Comparison of ENCODE assay signal across 20 cellular contexts in the genomic region with DNA sequence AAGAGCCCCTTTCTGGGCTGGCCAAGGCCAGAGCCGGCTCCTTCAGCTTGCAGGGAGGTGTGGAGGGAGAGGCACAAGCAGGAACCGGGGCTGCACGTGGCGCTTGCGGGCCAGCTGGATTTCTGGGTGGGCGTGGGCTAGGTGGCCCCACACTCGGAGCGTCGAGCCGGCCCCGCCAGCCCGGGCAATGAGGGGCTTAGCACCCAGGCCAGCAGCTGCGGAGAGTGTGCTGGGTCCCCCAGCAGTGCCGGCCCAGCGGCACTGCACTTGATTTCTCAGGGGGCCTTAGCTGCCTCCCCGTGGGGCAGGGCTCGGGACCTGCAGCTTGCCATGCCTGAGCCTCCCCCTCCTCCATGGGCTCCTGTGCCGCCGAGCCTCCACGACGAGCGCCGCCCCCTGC. TPM values are rescaled to one million over a fixed set of nuclear protein-coding genes. Genes with fewer than 3 reads are reported as not detected.
A peak's percentile ranks its signal among the peaks of the same experiment; 100 is the strongest.
DNase-seq lines count a peak whose midpoint lies in the region; ATAC-seq, FAIRE-seq and TF ChIP-seq lines count a peak whose summit lies in the region.
"Had no signal": no experiment of that assay in that cellular context is flagged by ENCODE, and none has a peak within 500 bp of the region (broad histone marks: within the 10 kb centered on the region; RNA-seq: fewer than 3 reads in every experiment).

No MANE protein-coding gene starts in this region.

- no peaks in the 10 kb centered on the region for H3K9me1 ChIP-seq in K562 (ENCODE audit: control insufficient read depth, insufficient read depth, low read length)

- DNase-seq in activated CD8-positive, alpha-beta T cell treated with anti-CD3 and anti-CD28 coated beads, Interleukin-2, amount 10 ng/mL, durations not matched to agents 7 days and 5 days, result peak; percentile 8
- no peak for DNase-seq in activated CD8-positive, alpha-beta T cell treated with anti-CD3 and anti-CD28 coated beads for 36 hours
- DNase-seq in K562 (ENCODE audit: extremely low read depth in 1 of 4, low spot score in 3 of 4) (no peak), osteocyte (ENCODE audit: extremely low spot score, unreplicated experiment) (peak; percentile 83), ureter (ENCODE audit: low spot score) (peak; percentile 35), T-helper 1 cell (no peak), DMS153 treated with DMSO at 0.1 percent for 48 hours (lab: John Stamatoyannopoulos, UW; ENCODE audit: unreplicated experiment) (no peak)
- DNase-seq: CD4-positive, alpha-beta memory T cell; DMS153; DMS79 treated with DMSO at 0.1 percent for 48 hours; GF-D8; GOT3; H7; HFFc6 had no signal

- no peak for TF ChIP-seq EP300 in K562 (IDR thresholded peaks at IDR 0.05; ENCODE audit: low read length)

- no peak for TF ChIP-seq POLR2A in K562 (conservative IDR thresholded peaks at IDR 0.05)

- no peaks in the 10 kb centered on the region for H3K79me2 ChIP-seq in K562 (ENCODE audit: control insufficient read depth, insufficient read depth, low read length)

- no peak for FAIRE-seq in K562 (lab: Jason Lieb, UNC)
- FAIRE-seq: A549, HTR-8/SVneo had no signal

- no peak overlapping the region for H3K27ac Mint-ChIP-seq in activated CD8-positive, alpha-beta T cell treated with anti-CD3 and anti-CD28 coated beads, Interleukin-2, amount 10 ng/mL, durations not matched to agents 7 days and 5 days
- no peak overlapping the region for H3K27ac Mint-ChIP-seq in activated CD8-positive, alpha-beta T cell treated with anti-CD3 and anti-CD28 coated beads for 36 hours
- no peak overlapping the region for H3K27ac Mint-ChIP-seq in osteocyte (ENCODE audit: unreplicated experiment)
- H3K27ac Mint-ChIP-seq: HFFc6 had no signal

- peaks cover 5% of the 10 kb centered on the region for H3K27me3 Mint-ChIP-seq in activated CD8-positive, alpha-beta T cell treated with anti-CD3 and anti-CD28 coated beads, Interleukin-2, amount 10 ng/mL, durations not matched to agents 7 days and 5 days (ENCODE audit: low read depth)
- H3K27me3 Mint-ChIP-seq in activated CD8-positive, alpha-beta T cell treated with anti-CD3 and anti-CD28 coated beads for 36 hours, result no peaks in the 10 kb centered on the region
- H3K27me3 Mint-ChIP-seq in osteocyte (ENCODE audit: unreplicated experiment), result peaks cover 6% of the 10 kb centered on the region

- BruUV-seq in K562 (replicated peaks; lab: Mats Ljungman, UMichigan), result no TSS peak

- no peaks in the 10 kb centered on the region for H3K36me3 ChIP-seq in K562 (ENCODE audit: control insufficient read depth, insufficient read depth, low read length)

- CTCF ChIA-PET in activated CD8-positive, alpha-beta T cell treated with anti-CD3 and anti-CD28 coated beads, Interleukin-2, amount 10 ng/mL, durations not matched to agents 7 days and 5 days (lab: Charles Lee), result interaction anchor here (3.6 kb wide), 1 partner anchor 10 kb away, joined by 24 read pairs; no protein-coding TSS in a partner anchor
- CTCF ChIA-PET in activated CD8-positive, alpha-beta T cell treated with anti-CD3 and anti-CD28 coated beads for 36 hours (lab: Charles Lee), result interaction anchor here (1.3 kb wide), 1 partner anchor 11 kb away, joined by 5 read pairs; no protein-coding TSS in a partner anchor
- CTCF ChIA-PET in K562 (lab: Yijun Ruan, JAX; ENCODE audit: low intra/inter-chr PET ratio), result no interaction called here

- no peak overlapping the region for H3K4me3 Mint-ChIP-seq in activated CD8-positive, alpha-beta T cell treated with anti-CD3 and anti-CD28 coated beads, Interleukin-2, amount 10 ng/mL, durations not matched to agents 7 days and 5 days
- H3K4me3 Mint-ChIP-seq in activated CD8-positive, alpha-beta T cell treated with anti-CD3 and anti-CD28 coated beads for 36 hours, result no peak overlapping the region
- no peak overlapping the region for H3K4me3 Mint-ChIP-seq in osteocyte (ENCODE audit: unreplicated experiment)
- H3K4me3 Mint-ChIP-seq: CD14-positive monocyte; CD4-positive, alpha-beta memory T cell; HFFc6 had no signal

- intact Hi-C loops in activated CD8-positive, alpha-beta T cell treated with anti-CD3 and anti-CD28 coated beads for 36 hours (cut with micrococcal nuclease), result no loop called here
- intact Hi-C loops in K562 (cut with micrococcal nuclease), result no loop called here

- H2AFZ ChIP-seq in K562 (ENCODE audit: low read depth, low read length), result peak overlapping the region; percentile 25; the same call in 1 of the 2 replicates

- 0% methylated on average over 17 of the region's 23 CpGs for WGBS in K562 (ENCODE audit: insufficient coverage, low coverage, missing lambda C conversion rate)

- H3K4me1 ChIP-seq in K562 (replicated peaks in 1 of 2; ENCODE audit: control insufficient read depth in 2 of 2, insufficient read depth in 2 of 2, low read length in 2 of 2), result peaks cover 0 to 6% of the 10 kb centered on the region in 2 experiments; a peak in 1 of 5 replicates
- H3K4me1 ChIP-seq: A549 had no signal

- POLR2A ChIA-PET in activated CD8-positive, alpha-beta T cell treated with anti-CD3 and anti-CD28 coated beads, Interleukin-2, amount 10 ng/mL, durations not matched to agents 7 days and 5 days (lab: Charles Lee), result interaction anchor here (0.7 kb wide), 1 partner anchor 1220 kb away, joined by 4 read pairs; no protein-coding TSS in a partner anchor
- POLR2A ChIA-PET in activated CD8-positive, alpha-beta T cell treated with anti-CD3 and anti-CD28 coated beads for 36 hours (lab: Charles Lee), result no interaction called here
- POLR2A ChIA-PET in K562 (lab: Yijun Ruan, JAX), result interaction anchor here (1.0 to 1.5 kb wide), 3 partner anchors 9 to 11 kb away, joined by 3 to 7 read pairs (median 3); no protein-coding TSS in a partner anchor

- H3K27ac ChIP-seq in K562 (ENCODE audit: extremely low read depth, low read depth, low read length), result no peak overlapping the region
- H3K27ac ChIP-seq: 22Rv1, A549, BLaER1 had no signal

- H3K9ac ChIP-seq in K562 (ENCODE audit: insufficient read depth in 1 of 2, low read depth in 2 of 2, low read length in 2 of 2), result no peak overlapping the region
- H3K9ac ChIP-seq: BLaER1 had no signal

- no peaks in the 10 kb centered on the region for H3K9me3 Mint-ChIP-seq in activated CD8-positive, alpha-beta T cell treated with anti-CD3 and anti-CD28 coated beads, Interleukin-2, amount 10 ng/mL, durations not matched to agents 7 days and 5 days (ENCODE audit: insufficient read depth)
- no peaks in the 10 kb centered on the region for H3K9me3 Mint-ChIP-seq in activated CD8-positive, alpha-beta T cell treated with anti-CD3 and anti-CD28 coated beads for 36 hours
- H3K9me3 Mint-ChIP-seq in osteocyte (ENCODE audit: unreplicated experiment), result peaks cover 4% of the 10 kb centered on the region
- H3K9me3 Mint-ChIP-seq: CD4-positive, alpha-beta memory T cell; HFFc6 had no signal

- no peaks in the 10 kb centered on the region; the same call in 1 of the 2 replicates for H3K9me3 ChIP-seq in K562 (replicated peaks; ENCODE audit: control insufficient read depth, insufficient read depth, low read depth, low read length)

- no peaks in the 10 kb centered on the region for H4K20me1 ChIP-seq in K562 (replicated peaks; ENCODE audit: control insufficient read depth, insufficient read depth, low read length)
- H4K20me1 ChIP-seq: BLaER1 had no signal

- H3K4me1 Mint-ChIP-seq in activated CD8-positive, alpha-beta T cell treated with anti-CD3 and anti-CD28 coated beads, Interleukin-2, amount 10 ng/mL, durations not matched to agents 7 days and 5 days (ENCODE audit: low read depth), result no peaks in the 10 kb centered on the region
- H3K4me1 Mint-ChIP-seq in activated CD8-positive, alpha-beta T cell treated with anti-CD3 and anti-CD28 coated beads for 36 hours (ENCODE audit: low read depth), result no peaks in the 10 kb centered on the region
- H3K4me1 Mint-ChIP-seq in osteocyte (ENCODE audit: unreplicated experiment), result no peaks in the 10 kb centered on the region
- H3K4me1 Mint-ChIP-seq: CD4-positive, alpha-beta memory T cell had no signal

- H3K4me3 ChIP-seq in K562, result no peak overlapping the region
- H3K4me3 ChIP-seq: A549, BLaER1 had no signal

- H3K4me2 ChIP-seq in K562 (ENCODE audit: insufficient read depth, low read length), result no peak overlapping the region; the same call in 1 of the 2 replicates
- H3K4me2 ChIP-seq: A549, BLaER1 had no signal

- ATAC-seq in activated CD8-positive, alpha-beta T cell treated with anti-CD3 and anti-CD28 coated beads, Interleukin-2, amount 10 ng/mL, durations not matched to agents 7 days and 5 days, result no peak
- ATAC-seq in activated CD8-positive, alpha-beta T cell treated with anti-CD3 and anti-CD28 coated beads for 36 hours, result no peak
- no peak for ATAC-seq in K562
- ATAC-seq: A549, HCT116 had no signal

- H3K36me3 Mint-ChIP-seq in activated CD8-positive, alpha-beta T cell treated with anti-CD3 and anti-CD28 coated beads, Interleukin-2, amount 10 ng/mL, durations not matched to agents 7 days and 5 days (ENCODE audit: low read depth), result no peaks in the 10 kb centered on the region
- H3K36me3 Mint-ChIP-seq in activated CD8-positive, alpha-beta T cell treated with anti-CD3 and anti-CD28 coated beads for 36 hours (ENCODE audit: low read depth), result no peaks in the 10 kb centered on the region
- H3K36me3 Mint-ChIP-seq in osteocyte (ENCODE audit: unreplicated experiment), result no peaks in the 10 kb centered on the region
- H3K36me3 Mint-ChIP-seq: CD14-positive monocyte; CD4-positive, alpha-beta memory T cell had no signal

- no peak for TF ChIP-seq CTCF in activated CD8-positive, alpha-beta T cell treated with anti-CD3 and anti-CD28 coated beads for 36 hours (IDR thresholded peaks at IDR 0.05)
- TF ChIP-seq CTCF in K562 (IDR thresholded peaks at IDR 0.05 in 2 of 3, conservative IDR thresholded peaks at IDR 0.05 in 1 of 3; ENCODE audit: insufficient read depth in 2 of 3, low read depth in 1 of 3, low read length in 3 of 3) (no peak), osteocyte (IDR thresholded peaks at IDR 0.05) (no peak)

- H3K27me3 ChIP-seq in K562 (ENCODE audit: control insufficient read depth in 2 of 2, insufficient read depth in 2 of 2, low read length in 2 of 2), result peaks cover 21 to 42% of the 10 kb centered on the region in 2 experiments; a peak in 3 of 5 replicates
- H3K27me3 ChIP-seq: BLaER1 had no signal

- TF ChIP-seq RAD21 in K562 (CRISPR knock-in tag; conservative IDR thresholded peaks at IDR 0.05 in 1 of 2, IDR thresholded peaks at IDR 0.05 in 1 of 2), result no peak

- in situ Hi-C loops in K562 (cut with MboI), result no loop called here

RNA-seq across cellular contexts. Expression of a gene that starts 48.1 kb away (rescaled TPM):
- under 1 TPM; 0.13 to 0.21 TPM for total RNA-seq in activated CD8-positive, alpha-beta T cell treated with anti-CD3 and anti-CD28 coated beads, Interleukin-2, amount 10 ng/mL, durations not matched to agents 7 days and 5 days
- total RNA-seq in activated CD8-positive, alpha-beta T cell treated with anti-CD3 and anti-CD28 coated beads for 36 hours, result under 1 TPM; 0.11 to 0.20 TPM
- total RNA-seq in K562 (2011; cell fraction: chromatin; rRNA removed; ENCODE audit: low replicate concordance), result 0.09 TPM in 1 of 2 replicates, not detected in the other
- 0.26 TPM in 1 of 2 replicates, not detected in the other for total RNA-seq in K562 (2011; cell fraction: nucleolus; rRNA removed)
- 0.22 TPM in 1 of 2 replicates, not detected in the other for total RNA-seq in K562 (2011; cell fraction: nucleoplasm; rRNA removed)
- total RNA-seq in K562 (2014; rRNA removed) (0.29 TPM in 1 of 2 replicates, not detected in the other), K562 (2014; rRNA removed; fragmentation: Illumina TruSeq; extraction: Trizol) (0.04 TPM in 1 of 2 replicates, not detected in the other), K562 (2015; rRNA removed; fragmentation: Illumina TruSeq; extraction: Trizol) (0.04 TPM in 2 replicates), K562 (2021) (0.13 TPM in 1 of 2 replicates, not detected in the other), osteocyte (not detected in 2 replicates), ureter (not detected)
- polyA plus RNA-seq in K562 (2011; rRNA removed) (0.03 TPM in 1 of 2 replicates, not detected in the other), K562 (2014; fragmentation: Illumina TruSeq; extraction: Trizol) (not detected in 2 replicates), K562 (2014; fragmentation: Nextera tagmentation; extraction: Ambion mirVana) (under 1 TPM in 1 of 2 experiments, not detected in 1; 0.14 TPM), K562 (2014; rRNA removed) (not detected in 2 replicates)
- not detected in 2 replicates for polyA plus RNA-seq in K562 (2011; cell fraction: cytosol; rRNA removed)
- 0.03 TPM in 1 of 2 replicates, not detected in the other for polyA plus RNA-seq in K562 (2011; cell fraction: nucleus; rRNA removed)
- 0.05 and 0.06 TPM in 2 replicates for polyA plus RNA-seq in K562 (2012)
- polyA minus RNA-seq in K562 (2011; rRNA and poly(A)+ RNA removed), result not detected in 2 replicates
- not detected in 2 replicates for polyA minus RNA-seq in K562 (2011; cell fraction: cytosol; rRNA and poly(A)+ RNA removed)
- polyA minus RNA-seq in K562 (2011; cell fraction: nucleus; rRNA and poly(A)+ RNA removed), result not detected in 2 replicates
- total RNA-seq: H7, HFFc6 had no signal
- polyA plus RNA-seq: CD14-positive monocyte; CD4-positive, alpha-beta memory T cell had no signal

Comparison
In these comparisons a context has a peak if more than half of its experiments do, and no peak if none do; other contexts are left out.
1. DNase-seq: peak in activated CD8-positive, alpha-beta T cell treated with anti-CD3 and anti-CD28 coated beads, Interleukin-2, amount 10 ng/mL, durations not matched to agents 7 days and 5 days (single experiment), osteocyte (single experiment) and ureter (single experiment); none in activated CD8-positive, alpha-beta T cell treated with anti-CD3 and anti-CD28 coated beads for 36 hours (single experiment), K562 (0 of 4), T-helper 1 cell (0 of 5) and DMS153 treated with DMSO at 0.1 percent for 48 hours (single experiment).